2 cellular contexts compared by ENCODE assay signal in genomic region chr2:127893033-127893432, GRCh38.
TF ChIP-seq lines count a peak whose summit lies in the region.

No MANE protein-coding gene starts in this region.

TF ChIP-seq in K562, 482 proteins besides CTCF, POLR2A, EP300 and RAD21:
- TF ChIP-seq ZC3H4 (CRISPR knock-in tag; IDR thresholded peaks at IDR 0.05; ENCODE audit: borderline replicate concordance) (no peak), ZNF24 (IDR thresholded peaks at IDR 0.05) (no peak), GTF2E2 (tag; IDR thresholded peaks at IDR 0.05) (no peak), NFRKB (IDR thresholded peaks at IDR 0.05; ENCODE audit: low read depth) (no peak), ZNF217 (CRISPR knock-in tag; IDR thresholded peaks at IDR 0.05) (no peak), MCM2 (IDR thresholded peaks at IDR 0.05; ENCODE audit: low read depth) (no peak), PCBP2 (IDR thresholded peaks at IDR 0.05; ENCODE audit: low read depth, low read length, poor library complexity, severe bottlenecking) (no peak), NCOR1 (IDR thresholded peaks at IDR 0.05) (no peak), SP1 (CRISPR knock-in tag; IDR thresholded peaks at IDR 0.05) (no peak), POLR2H (tag; IDR thresholded peaks at IDR 0.05; ENCODE audit: low read depth) (no peak), HINFP (tag; conservative IDR thresholded peaks at IDR 0.05; ENCODE audit: low read depth) (no peak), SP2 (IDR thresholded peaks at IDR 0.05; ENCODE audit: extremely low read depth, low read depth, low read length, poor library complexity, severe bottlenecking) (no peak), ZNF23 (CRISPR knock-in tag; IDR thresholded peaks at IDR 0.05) (no peak), RBM34 (IDR thresholded peaks at IDR 0.05; ENCODE audit: borderline replicate concordance, insufficient read depth, low read length) (no peak), RHOXF2B (CRISPR knock-in tag; conservative IDR thresholded peaks at IDR 0.05) (no peak)

TF ChIP-seq in HepG2, 621 proteins besides CTCF, POLR2A, EP300 and RAD21:
- TF ChIP-seq LCORL (IDR thresholded peaks at IDR 0.05) (no peak), LCORL (CRISPR knock-in tag; IDR thresholded peaks at IDR 0.05) (0 out of 2 replicates have a peak, but pooled peaks have one; percentile 5), ZNF687 (CRISPR knock-in tag; IDR thresholded peaks at IDR 0.05) (peak; percentile 54; the same call in 1 of the 2 replicates), SALL1 (CRISPR knock-in tag; IDR thresholded peaks at IDR 0.05) (no peak), THAP11 (CRISPR knock-in tag; IDR thresholded peaks at IDR 0.05) (no peak), ZNF720 (CRISPR knock-in tag; IDR thresholded peaks at IDR 0.05) (no peak), MBD4 (IDR thresholded peaks at IDR 0.05; ENCODE audit: borderline replicate concordance, low read length) (no peak), GATAD1 (CRISPR knock-in tag; IDR thresholded peaks at IDR 0.05) (no peak), ZNF256 (CRISPR knock-in tag; conservative IDR thresholded peaks at IDR 0.05) (no peak), ZFP37 (CRISPR knock-in tag; IDR thresholded peaks at IDR 0.05; ENCODE audit: borderline replicate concordance) (no peak), ATF6 (CRISPR knock-in tag; conservative IDR thresholded peaks at IDR 0.05) (no peak), HDAC2 (CRISPR knock-in tag; IDR thresholded peaks at IDR 0.05) (no peak), NFE2L1 (CRISPR knock-in tag; IDR thresholded peaks at IDR 0.05; ENCODE audit: borderline replicate concordance) (no peak), ZNF557 (CRISPR knock-in tag; IDR thresholded peaks at IDR 0.05) (no peak), ZBTB7A (CRISPR knock-in tag; IDR thresholded peaks at IDR 0.05) (0 out of 2 replicates have a peak, but pooled peaks have one; percentile 15), REXO4 (CRISPR knock-in tag; IDR thresholded peaks at IDR 0.05; ENCODE audit: borderline replicate concordance) (no peak), MIXL1 (CRISPR knock-in tag; IDR thresholded peaks at IDR 0.05) (no peak), UBTF (CRISPR knock-in tag; IDR thresholded peaks at IDR 0.05) (peak; percentile 24; the same call in 1 of the 2 replicates), NR2F2 (IDR thresholded peaks at IDR 0.05; ENCODE audit: borderline replicate concordance, low read depth) (no peak), SCMH1 (CRISPR knock-in tag; IDR thresholded peaks at IDR 0.05; ENCODE audit: borderline replicate concordance) (no peak), CHD2 (IDR thresholded peaks at IDR 0.05; ENCODE audit: low read depth, low read length) (no peak), KLF15 (CRISPR knock-in tag; IDR thresholded peaks at IDR 0.05; ENCODE audit: borderline replicate concordance) (no peak), RBFOX2 (IDR thresholded peaks at IDR 0.05; ENCODE audit: low read depth, low read length) (no peak), NFKB2 (CRISPR knock-in tag; IDR thresholded peaks at IDR 0.05; ENCODE audit: borderline replicate concordance) (peak; percentile 35; the same call in 1 of the 2 replicates), ZBTB3 (CRISPR knock-in tag; IDR thresholded peaks at IDR 0.05; ENCODE audit: borderline replicate concordance, low read depth) (no peak), ZSCAN31 (CRISPR knock-in tag; IDR thresholded peaks at IDR 0.05; ENCODE audit: low read depth) (no peak), ZNF609 (CRISPR knock-in tag; IDR thresholded peaks at IDR 0.05; ENCODE audit: borderline replicate concordance) (no peak), LBX2 (CRISPR knock-in tag; IDR thresholded peaks at IDR 0.05; ENCODE audit: borderline replicate concordance) (no peak), ARID4A (CRISPR knock-in tag; IDR thresholded peaks at IDR 0.05; ENCODE audit: borderline replicate concordance) (no peak), RELA (CRISPR knock-in tag; IDR thresholded peaks at IDR 0.05) (no peak), ZFY (CRISPR knock-in tag; IDR thresholded peaks at IDR 0.05) (0 out of 2 replicates have a peak, but pooled peaks have one; percentile 14)
